In genomic region chr1:14987829-14988603, GRCh38 we compare ENCODE assay signal across 1 cellular context.
TF ChIP-seq lines count a peak whose summit lies in the region.

No MANE protein-coding gene starts in this region.

TF ChIP-seq in WTC11, 78 proteins besides CTCF, POLR2A, EP300 and RAD21 (continued from another document):
- TF ChIP-seq, protein P1, sequence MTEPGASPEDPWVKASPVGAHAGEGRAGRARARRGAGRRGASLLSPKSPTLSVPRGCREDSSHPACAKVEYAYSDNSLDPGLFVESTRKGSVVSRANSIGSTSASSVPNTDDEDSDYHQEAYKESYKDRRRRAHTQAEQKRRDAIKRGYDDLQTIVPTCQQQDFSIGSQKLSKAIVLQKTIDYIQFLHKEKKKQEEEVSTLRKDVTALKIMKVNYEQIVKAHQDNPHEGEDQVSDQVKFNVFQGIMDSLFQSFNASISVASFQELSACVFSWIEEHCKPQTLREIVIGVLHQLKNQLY (CRISPR knock-in tag; IDR thresholded peaks at IDR 0.05): no peak
